22 cellular contexts compared by ENCODE assay signal in genomic region chr15:22951031-22951380, GRCh38. TPM values are rescaled to one million over a fixed set of nuclear protein-coding genes. Genes with fewer than 3 reads are reported as not detected.
DNase-seq lines count a peak whose midpoint lies in the region; ATAC-seq, FAIRE-seq and TF ChIP-seq lines count a peak whose summit lies in the region.
"Had no signal": no experiment of that assay in that cellular context is flagged by ENCODE, and none has a peak within 500 bp of the region (broad histone marks: within the 10 kb centered on the region; RNA-seq: fewer than 3 reads in every experiment).

No MANE protein-coding gene starts in this region.

- H3K4me3 ChIP-seq in adrenal gland (no peak overlapping the region), H1 (ENCODE audit: extremely low read depth in 1 of 4, insufficient read depth in 2 of 4, low read depth in 3 of 4, low read length in 4 of 4) (no peak overlapping the region), osteoblast (ENCODE audit: insufficient read depth, low read length) (no peak overlapping the region), transverse colon (no peak overlapping the region)
- H3K4me3 ChIP-seq: mucosa of descending colon, Peyer's patch, psoas muscle had no signal

- H2AK5ac ChIP-seq in H1 (ENCODE audit: low read depth, low read length), result no peak overlapping the region

- H3K27ac ChIP-seq in adrenal gland (peak overlapping the region in 3 of 5 donors; percentile 42 to 78 (median 59)), H1 (ENCODE audit: low read depth, low read length) (no peak overlapping the region), osteoblast (ENCODE audit: low read depth, low read length) (no peak overlapping the region), transverse colon (peak overlapping the region; percentile 7 to 61 (median 29))

- no peak for TF ChIP-seq CTCF in adrenal gland (IDR thresholded peaks at IDR 0.05)
- TF ChIP-seq CTCF in H1 (IDR thresholded peaks at IDR 0.05; ENCODE audit: control extremely low read depth in 1 of 3, insufficient read depth in 1 of 3, low read depth in 1 of 3, low read length in 3 of 3), result no peak
- TF ChIP-seq CTCF in osteoblast (IDR thresholded peaks at IDR 0.05; ENCODE audit: extremely low read depth, low read depth, low read length), result no peak
- TF ChIP-seq CTCF in transverse colon (IDR thresholded peaks at IDR 0.05), result no peak

- CTCF ChIA-PET in H1 (lab: Charles Lee; ENCODE audit: partially characterized antibody), result no interaction called here

- no peak overlapping the region for H3K9ac ChIP-seq in H1 (replicated peaks in 1 of 4; ENCODE audit: extremely low read depth in 1 of 4, low read depth in 3 of 4, low read length in 3 of 4)
- H3K9ac ChIP-seq: SK-N-SH had no signal

- TF ChIP-seq POLR2A in adrenal gland (IDR thresholded peaks at IDR 0.05) (no peak), H1 (IDR thresholded peaks at IDR 0.05; ENCODE audit: control extremely low read depth in 1 of 2, low read depth in 2 of 2, low read length in 2 of 2) (no peak), transverse colon (IDR thresholded peaks at IDR 0.05) (no peak)

- peaks cover 0 to 17% of the 10 kb centered on the region in 2 experiments; a peak in 2 of 4 replicates for H3K79me2 ChIP-seq in H1 (ENCODE audit: control insufficient read depth in 1 of 2, insufficient read depth in 2 of 2, low read length in 2 of 2)
- H3K79me2 ChIP-seq in osteoblast (ENCODE audit: insufficient read depth, low read length), result peaks cover 97% of the 10 kb centered on the region

- H3K14ac ChIP-seq in H1 (ENCODE audit: insufficient read length), result no peak overlapping the region

- H3K4me1 ChIP-seq in adrenal gland (replicated peaks in 1 of 2), result peaks cover 13 to 73% of the 10 kb centered on the region in 2 donors
- peaks cover 3 to 14% (median 6%) of the 10 kb centered on the region in 4 experiments; a peak in 6 of 7 replicates for H3K4me1 ChIP-seq in H1 (replicated peaks in 1 of 4; ENCODE audit: control insufficient read depth in 3 of 4, insufficient read depth in 4 of 4, low read length in 3 of 4)
- H3K4me1 ChIP-seq in osteoblast (ENCODE audit: insufficient read depth, low read length), result peaks cover 5% of the 10 kb centered on the region
- H3K4me1 ChIP-seq in transverse colon, result peaks cover 2 to 46% (median 7%) of the 10 kb centered on the region in 4 donors

- TF ChIP-seq EP300 in H1 (IDR thresholded peaks at IDR 0.05; ENCODE audit: borderline replicate concordance in 1 of 2, low read depth in 2 of 2, low read length in 2 of 2), result no peak
- no peak for TF ChIP-seq EP300 in transverse colon (IDR thresholded peaks at IDR 0.05; ENCODE audit: low read depth)

- ATAC-seq in HG03135 (IDR thresholded peaks at IDR 0.05; ENCODE audit: unreplicated experiment) (no peak), GM19397 (IDR thresholded peaks at IDR 0.05; ENCODE audit: unreplicated experiment) (no peak)
- ATAC-seq: left colon, mucosa of descending colon, psoas muscle, WTC11 had no signal

- H2BK5ac ChIP-seq in H1 (ENCODE audit: low read depth, low read length), result peak overlapping the region; percentile 9; the same call in 1 of the 2 replicates

- no peak overlapping the region for H4K91ac ChIP-seq in H1 (replicated peaks; ENCODE audit: insufficient read length, low read length)

- no peak for TF ChIP-seq RAD21 in H1 (IDR thresholded peaks at IDR 0.05 in 1 of 2, conservative IDR thresholded peaks at IDR 0.05 in 1 of 2; ENCODE audit: low read depth in 2 of 2, low read length in 2 of 2)

- H3K4ac ChIP-seq in H1 (replicated peaks; ENCODE audit: insufficient read length, low read depth, low read length), result no peak overlapping the region

- H3K56ac ChIP-seq in H1 (replicated peaks; ENCODE audit: insufficient read length, low read depth, low read length), result no peak overlapping the region

- WGBS in adrenal gland, 4 donors, result 89 to 99% (median 93%) methylated on average over 13 to 16 of the region's 16 CpGs
- WGBS in H1 (ENCODE audit: extremely low coverage in 1 of 2, insufficient coverage in 1 of 2, insufficient read length in 1 of 2, insufficient replicate concordance in 2 of 2, low coverage in 1 of 2, low lambda C conversion rate in 2 of 2, missing lambda C conversion rate in 1 of 2), 2 experiments, result 89% methylated on average over 16 of the region's 16 CpGs; no CpG with 5 or more reads in 1 of the 2 experiments
- WGBS in transverse colon (ENCODE audit: low coverage in 1 of 2), 2 donors, result 96% methylated on average over 16 of the region's 16 CpGs; no CpG with 5 or more reads in 1 of the 2 donors

- no peak for DNase-seq in adrenal gland
- no peak for DNase-seq in H1 (ENCODE audit: low read depth in 1 of 2, low spot score in 2 of 2)
- DNase-seq in osteoblast (ENCODE audit: insufficient read length, low spot score, missing footprints), result peak; percentile 38
- no peak for DNase-seq in transverse colon
- DNase-seq in stimulated activated CD4-positive, alpha-beta T cell treated with anti-CD3 and anti-CD28 coated beads, Interleukin-15, amount 100 ng/mL, for 24 hours, result no peak
- DNase-seq: activated CD4-positive, alpha-beta T cell treated with anti-CD3 and anti-CD28 coated beads, Interleukin-2, amount 50 U/mL, for 48 hours; activated effector memory CD4-positive, alpha-beta T cell treated with anti-CD3 and anti-CD28 coated beads, Interleukin-2, amount 50 U/mL, for 16 hours; central memory CD4-positive, alpha-beta T cell; DND-41; erythroblast; GOT3; left colon; mucosa of descending colon; NCI-H1092 treated with DMSO at 0.1 percent for 48 hours; NCI-H2029; NCI-H226; Peyer's patch; psoas muscle; SK-N-SH had no signal

- no peaks in the 10 kb centered on the region for H3K23me2 ChIP-seq in H1 (ENCODE audit: low read depth, low read length)

- no peak overlapping the region for H2BK120ac ChIP-seq in H1 (replicated peaks; ENCODE audit: low read depth, low read length)

- H2BK20ac ChIP-seq in H1 (ENCODE audit: low read length), result no peak overlapping the region

- peak overlapping the region; percentile 15; the same call in 1 of the 2 replicates for H4K8ac ChIP-seq in H1 (ENCODE audit: extremely low read depth, insufficient read depth, low read length)

- H3K4me2 ChIP-seq in H1 (ENCODE audit: insufficient read depth in 1 of 2, low read depth in 2 of 2, low read length in 2 of 2) (no peak overlapping the region), osteoblast (ENCODE audit: insufficient read depth, low read length) (no peak overlapping the region)
- H3K4me2 ChIP-seq: SK-N-SH had no signal

- POLR2A ChIA-PET in H1 (lab: Charles Lee; ENCODE audit: partially characterized antibody), result interaction anchor here (0.6 kb wide), 1 partner anchor 16 kb away, joined by 3 read pairs; no protein-coding TSS in a partner anchor

- peaks cover 34 to 52% of the 10 kb centered on the region in 2 experiments for H4K20me1 ChIP-seq in H1 (replicated peaks in 1 of 2; ENCODE audit: control insufficient read depth in 1 of 2, insufficient read depth in 2 of 2, low read length in 2 of 2)
- peaks cover 71% of the 10 kb centered on the region for H4K20me1 ChIP-seq in osteoblast (ENCODE audit: insufficient read depth, low read length)

- H3K27me3 ChIP-seq in adrenal gland (no peaks in the 10 kb centered on the region), H1 (replicated peaks in 1 of 4; ENCODE audit: control insufficient read depth in 3 of 4, extremely low read depth in 1 of 4, insufficient read depth in 3 of 4, low read length in 3 of 4) (peaks cover 8 to 45% (median 24%) of the 10 kb centered on the region in 4 experiments), osteoblast (ENCODE audit: insufficient read depth, low read length) (no peaks in the 10 kb centered on the region), transverse colon (no peaks in the 10 kb centered on the region)
- H3K27me3 ChIP-seq: Peyer's patch had no signal

- intact Hi-C loops in adrenal gland (cut with DNase I), result no loop called here
- intact Hi-C loops in transverse colon (cut with DNase I; ENCODE audit: low total_unique reads), result loop anchor here (10.0 kb wide), 1 partner anchor 84 kb away; the partner anchor contains the start of gene TUBGCP5

- peaks cover 11% of the 10 kb centered on the region for H3K79me1 ChIP-seq in H1 (ENCODE audit: low read depth, low read length)

- in situ Hi-C loops in transverse colon (cut with MboI; ENCODE audit: low pct_ligation_motif_present in 1 of 4, low pct_unique_long_range_greater_than_20kb in 1 of 4, low sequenced_read_pairs in 3 of 4), result no loop called here

- H2AFZ ChIP-seq in H1 (ENCODE audit: low read length) (no peak overlapping the region), osteoblast (ENCODE audit: low read length) (no peak overlapping the region)

- H3K9me3 ChIP-seq in adrenal gland (replicated peaks in 1 of 3) (no peaks in the 10 kb centered on the region), H1 (ENCODE audit: insufficient read depth in 2 of 2, low read depth in 1 of 2, low read length in 1 of 2) (no peaks in the 10 kb centered on the region; a peak in 1 of 4 replicates), osteoblast (ENCODE audit: low read depth, low read length) (no peaks in the 10 kb centered on the region), transverse colon (no peaks in the 10 kb centered on the region)
- H3K9me3 ChIP-seq: mucosa of descending colon, Peyer's patch, psoas muscle, SK-N-SH had no signal

- H2BK12ac ChIP-seq in H1 (ENCODE audit: low read depth, low read length), result no peak overlapping the region

- H2BK15ac ChIP-seq in H1 (ENCODE audit: low read length), result no peak overlapping the region

- no peak for FAIRE-seq in H1 (lab: Jason Lieb, UNC)

- no peaks in the 10 kb centered on the region for H3K36me3 ChIP-seq in adrenal gland (replicated peaks in 1 of 2)
- no peaks in the 10 kb centered on the region for H3K36me3 ChIP-seq in H1 (ENCODE audit: control insufficient read depth in 2 of 4, insufficient read depth in 4 of 4, low read length in 3 of 4)
- no peaks in the 10 kb centered on the region for H3K36me3 ChIP-seq in osteoblast (ENCODE audit: insufficient read depth, low read length)
- no peaks in the 10 kb centered on the region for H3K36me3 ChIP-seq in transverse colon

- no peak overlapping the region for H3K18ac ChIP-seq in H1 (ENCODE audit: extremely low read depth, low read length)

- H3K23ac ChIP-seq in H1 (ENCODE audit: insufficient read length), result no peak overlapping the region

- H4K5ac ChIP-seq in H1 (ENCODE audit: insufficient read length, low read depth, low read length), result no peak overlapping the region

RNA-seq across cellular contexts. Expression of gene CYFIP1, which starts 29.2 kb away (rescaled TPM):
- 100 to 1,000 TPM in 2 of 8 donors, 10 to 100 TPM in 6; 53.9 to 124 (median 90.3) TPM for total RNA-seq in adrenal gland
- 10 to 100 TPM; 21.2 to 43.7 (median 24.6) TPM for polyA plus RNA-seq in adrenal gland
- 81.7 and 82.2 TPM in 2 replicates for total RNA-seq in H1 (2021; fragmentation: NEBNext Ultra II Directional; extraction: Animal tissue kit (Norgen Biotek cat#: 25700))
- 38.6 and 49.8 TPM in 2 replicates for polyA plus RNA-seq in H1 (2011; rRNA removed)
- polyA plus RNA-seq in H1 (2011; cell fraction: cytosol; rRNA removed), result 39.1 TPM
- 51.3 TPM for polyA plus RNA-seq in H1 (2011; cell fraction: nucleus; rRNA removed)
- 38.5 to 52.3 TPM (median 48.5 TPM) in 4 replicates for polyA plus RNA-seq in H1 (2012, experiment 1 of 2)
- 22.2 TPM for polyA plus RNA-seq in H1 (2012, experiment 2 of 2)
- polyA plus RNA-seq in H1 (2013, experiment 1 of 2), result 31.3 TPM
- polyA plus RNA-seq in H1 (2013, experiment 2 of 2), result 28.0 TPM
- 92.3 and 92.5 TPM in 2 replicates for polyA minus RNA-seq in H1 (2011; rRNA and poly(A)+ RNA removed)
- 21.3 TPM for polyA minus RNA-seq in H1 (2011; cell fraction: cytosol; rRNA and poly(A)+ RNA removed)
- polyA minus RNA-seq in H1 (2011; cell fraction: nucleus; rRNA and poly(A)+ RNA removed), result 34.5 TPM
- total RNA-seq in osteoblast, result 104 and 107 TPM in 2 replicates
- 100 to 1,000 TPM in 3 of 4 donors, 10 to 100 TPM in 1; 63.7 to 201 (median 171) TPM for total RNA-seq in transverse colon

Comparison
In these comparisons a context has a peak if more than half of its experiments do, and no peak if none do; other contexts are left out.
1. H3K27ac ChIP-seq: peak in adrenal gland (3 of 5) and transverse colon (4 of 4); none in H1 (single experiment) and osteoblast (single experiment).